22 cellular contexts compared by ENCODE assay signal in genomic region chr10:48958598-48959200, GRCh38. TPM values are rescaled to one million over a fixed set of nuclear protein-coding genes. Genes with fewer than 3 reads are reported as not detected.
"Had no signal": no experiment of that assay in that cellular context is flagged by ENCODE, and none has a peak within 500 bp of the region (broad histone marks: within the 10 kb centered on the region; RNA-seq: fewer than 3 reads in every experiment).

No MANE protein-coding gene starts in this region.

- H2AFZ ChIP-seq: hepatocyte had no signal

- H3K9me3 Mint-ChIP-seq: naive B cell had no signal

- DNase-seq: cortex of kidney; dorsolateral prefrontal cortex; effector CD8-positive, alpha-beta T cell; foreskin melanocyte; head of caudate nucleus; kidney; left colon; left ventricle myocardium superior; mesendoderm; naive B cell; small intestine; stimulated activated CD4-positive, alpha-beta T cell treated with anti-CD3 and anti-CD28 coated beads, Interleukin-12 subunit alpha, Interleukin-12 subunit beta, amount 100 ng/mL, for 4 hours; stimulated activated naive CD8-positive, alpha-beta T cell treated with anti-CD3 and anti-CD28 coated beads, Interleukin-15, Interleukin-2, amounts not matched to agents 100 U/mL and 50 U/mL, for 24 hours; thyroid gland; uterus had no signal

- H3K27ac Mint-ChIP-seq: nephron had no signal

- H3K4me3 Mint-ChIP-seq: naive B cell, nephron had no signal

- ATAC-seq: left colon; left ventricle myocardium superior; stimulated activated naive CD8-positive, alpha-beta T cell treated with anti-CD3 and anti-CD28 coated beads, Interleukin-15, Interleukin-2, amounts not matched to agents 100 U/mL and 50 U/mL, for 24 hours had no signal

- H3K27me3 Mint-ChIP-seq: naive B cell had no signal

- H3K79me2 ChIP-seq: hepatocyte had no signal

- FAIRE-seq: kidney, small intestine had no signal

- H3K27ac ChIP-seq: dorsolateral prefrontal cortex, hepatocyte, suprapubic skin, thyroid gland, upper lobe of left lung, uterus had no signal

- H3K9me3 ChIP-seq: suprapubic skin, thyroid gland, upper lobe of left lung, uterus had no signal

- H3K4me1 ChIP-seq: suprapubic skin, thyroid gland, upper lobe of left lung, uterus had no signal

- H3K4me3 ChIP-seq: dorsolateral prefrontal cortex, hepatocyte, lung, suprapubic skin, thyroid gland, upper lobe of left lung, uterus had no signal

- H3K27me3 ChIP-seq: suprapubic skin, thyroid gland, upper lobe of left lung, uterus had no signal

- H3K4me2 ChIP-seq: hepatocyte had no signal

- H3K36me3 ChIP-seq: suprapubic skin, thyroid gland, upper lobe of left lung, uterus had no signal

RNA-seq across cellular contexts. Expression of gene LRRC18, which starts 19.1 kb away (rescaled TPM):
- total RNA-seq: dorsolateral prefrontal cortex, hepatocyte, kidney, left colon, left ventricle myocardium superior, omental fat pad, pulmonary artery endothelial cell, suprapubic skin, thyroid gland had no signal
